In the genomic region with DNA sequence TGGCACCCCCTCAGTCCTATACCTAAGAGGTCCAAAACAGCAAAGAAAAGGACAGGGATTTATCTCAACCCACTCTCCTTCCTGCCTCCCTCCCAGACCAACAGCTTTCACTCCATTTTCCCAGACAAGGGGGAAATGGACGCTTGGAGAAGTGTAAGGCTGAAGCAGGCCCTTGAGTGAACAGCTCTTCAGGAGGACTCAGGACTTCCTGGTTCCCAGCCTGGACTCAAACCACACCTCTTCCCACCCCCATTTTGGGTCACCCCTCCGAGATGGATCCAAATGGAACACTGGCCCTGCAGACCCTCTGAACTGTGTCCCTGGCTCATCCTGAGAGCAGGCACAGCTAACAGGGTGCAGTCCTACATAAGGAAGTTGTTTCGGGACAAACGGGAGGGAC, we compare ENCODE assay signal across 8 cellular contexts. TPM values are rescaled to one million over a fixed set of nuclear protein-coding genes. Genes with fewer than 3 reads are reported as not detected.
A peak's percentile ranks its signal among the peaks of the same experiment; 100 is the strongest.
DNase-seq lines count a peak whose midpoint lies in the region; TF ChIP-seq lines count a peak whose summit lies in the region.

No MANE protein-coding gene starts in this region.

- no peaks in the 10 kb centered on the region for H3K9me3 ChIP-seq in BLaER1
- H3K9me3 ChIP-seq in Karpas-422 (ENCODE audit: low read length), result no peaks in the 10 kb centered on the region
- no peaks in the 10 kb centered on the region for H3K9me3 ChIP-seq in mucosa of stomach (ENCODE audit: control insufficient read depth, low read length)

- DNase-seq in Karpas-422, result peak; percentile 49
- no peak for DNase-seq in HuH-7.5 (ENCODE audit: low spot score)
- DNase-seq in GM13976 (ENCODE audit: low spot score), result no peak
- DNase-seq in NCI-H2107 (lab: John Stamatoyannopoulos, UW), result no peak
- no peak for DNase-seq in 8988T

- H3K4me1 Mint-ChIP-seq in brain, result peaks cover 56% of the 10 kb centered on the region

- no peaks in the 10 kb centered on the region for H3K9me3 Mint-ChIP-seq in brain

- no peaks in the 10 kb centered on the region for H3K27me3 ChIP-seq in BLaER1
- no peaks in the 10 kb centered on the region for H3K27me3 ChIP-seq in Karpas-422 (ENCODE audit: low read length)
- H3K27me3 ChIP-seq in mucosa of stomach (ENCODE audit: control insufficient read depth, insufficient read depth, low read length), result no peaks in the 10 kb centered on the region

- H3K4me3 ChIP-seq in BLaER1, result peak overlapping the region; percentile 98
- H3K4me3 ChIP-seq in Karpas-422 (ENCODE audit: low read length), result peak overlapping the region; percentile 95
- peak overlapping the region; percentile 63 for H3K4me3 ChIP-seq in mucosa of stomach (ENCODE audit: low read length)

- peaks cover 87% of the 10 kb centered on the region for H3K79me2 ChIP-seq in Karpas-422 (ENCODE audit: low read length)

- H3K4me2 ChIP-seq in BLaER1, result peak overlapping the region; percentile 90
- H3K4me2 ChIP-seq in Karpas-422 (ENCODE audit: low read depth, low read length, poor library complexity, severe bottlenecking), result peak overlapping the region; percentile 95

- H3K27me3 Mint-ChIP-seq in brain, result peaks cover 9% of the 10 kb centered on the region

- H3K36me3 ChIP-seq in BLaER1, result peaks cover 29% of the 10 kb centered on the region
- peaks cover 15% of the 10 kb centered on the region for H3K36me3 ChIP-seq in Karpas-422 (ENCODE audit: insufficient read depth, low read length)
- H3K36me3 ChIP-seq in mucosa of stomach (ENCODE audit: control insufficient read depth, insufficient read depth, low read length), result peaks cover 12% of the 10 kb centered on the region

- peaks cover 73% of the 10 kb centered on the region for H4K20me1 ChIP-seq in BLaER1
- peaks cover 59% of the 10 kb centered on the region for H4K20me1 ChIP-seq in Karpas-422 (ENCODE audit: insufficient read depth, low read depth, low read length)

- no peak overlapping the region for H2AFZ ChIP-seq in Karpas-422 (ENCODE audit: low read length)

- peak overlapping the region; percentile 78 to 97 (median 94) for H3K27ac Mint-ChIP-seq in brain

- TF ChIP-seq CTCF in brain (conservative IDR thresholded peaks at IDR 0.05) (no peak), GM13976 (IDR thresholded peaks at IDR 0.05; ENCODE audit: borderline replicate concordance, control extremely low read depth, extremely low read depth, insufficient read depth, missing control alignments) (no peak)

- H3K9ac ChIP-seq in BLaER1 (peak overlapping the region; percentile 99), Karpas-422 (ENCODE audit: low read length) (peak overlapping the region; percentile 96), mucosa of stomach (ENCODE audit: low read length) (peak overlapping the region; percentile 98)

- peak overlapping the region; percentile 95 to 97 (median 96) for H3K4me3 Mint-ChIP-seq in brain

- in situ Hi-C loops in GM13976 (cut with MboI; ENCODE audit: low sequenced_read_pairs, unreplicated experiment), result no loop called here

- peak overlapping the region; percentile 99 for H3K27ac ChIP-seq in BLaER1
- H3K27ac ChIP-seq in Karpas-422 (ENCODE audit: low read length), result no peak overlapping the region

- H3K9me2 ChIP-seq in Karpas-422 (replicated peaks; ENCODE audit: insufficient read depth, low read length), result no peaks in the 10 kb centered on the region

- peaks cover 12% of the 10 kb centered on the region for H3K36me3 Mint-ChIP-seq in brain

- H3K4me1 ChIP-seq in BLaER1 (peaks cover 38% of the 10 kb centered on the region), Karpas-422 (ENCODE audit: low read length) (peaks cover 46% of the 10 kb centered on the region), mucosa of stomach (ENCODE audit: control insufficient read depth, insufficient read depth, low read length) (peaks cover 44% of the 10 kb centered on the region)

RNA-seq across cellular contexts. Expression of a gene that starts 2.7 kb away (rescaled TPM):
- total RNA-seq in Karpas-422 (2014; rRNA removed; shearing (Covaris generic); ENCODE audit: low replicate concordance), result 29.6 and 42.6 TPM in 2 replicates
- polyA plus RNA-seq in brain (ENCODE audit: insufficient read depth, low read depth, low replicate concordance), result 32.0 TPM

RNA-seq across cellular contexts. Expression of a gene that starts 11.9 kb away (rescaled TPM):
- total RNA-seq in Karpas-422 (2014; rRNA removed; shearing (Covaris generic); ENCODE audit: low replicate concordance), result 4.1 and 5.1 TPM in 2 replicates
- polyA plus RNA-seq in brain (ENCODE audit: insufficient read depth, low read depth, low replicate concordance), result 5.9 TPM

RNA-seq across cellular contexts. Expression of a gene that starts 36.7 kb away (rescaled TPM):
- total RNA-seq in Karpas-422 (2014; rRNA removed; shearing (Covaris generic); ENCODE audit: low replicate concordance), result 0.26 and 0.36 TPM in 2 replicates
- 0.15 TPM for polyA plus RNA-seq in brain (ENCODE audit: insufficient read depth, low read depth, low replicate concordance)

RNA-seq across cellular contexts. Expression of a gene that starts 39.3 kb away (rescaled TPM):
- 35.1 and 47.5 TPM in 2 replicates for total RNA-seq in Karpas-422 (2014; rRNA removed; shearing (Covaris generic); ENCODE audit: low replicate concordance)
- polyA plus RNA-seq in brain (ENCODE audit: insufficient read depth, low read depth, low replicate concordance), result 54.4 TPM

RNA-seq across cellular contexts. Expression of a gene that starts 52.8 kb away (rescaled TPM):
- 17.5 and 46.8 TPM in 2 replicates for total RNA-seq in Karpas-422 (2014; rRNA removed; shearing (Covaris generic); ENCODE audit: low replicate concordance)
- polyA plus RNA-seq in brain (ENCODE audit: insufficient read depth, low read depth, low replicate concordance), result 13.9 TPM
